22 cellular contexts compared by ENCODE assay signal in the genomic region with DNA sequence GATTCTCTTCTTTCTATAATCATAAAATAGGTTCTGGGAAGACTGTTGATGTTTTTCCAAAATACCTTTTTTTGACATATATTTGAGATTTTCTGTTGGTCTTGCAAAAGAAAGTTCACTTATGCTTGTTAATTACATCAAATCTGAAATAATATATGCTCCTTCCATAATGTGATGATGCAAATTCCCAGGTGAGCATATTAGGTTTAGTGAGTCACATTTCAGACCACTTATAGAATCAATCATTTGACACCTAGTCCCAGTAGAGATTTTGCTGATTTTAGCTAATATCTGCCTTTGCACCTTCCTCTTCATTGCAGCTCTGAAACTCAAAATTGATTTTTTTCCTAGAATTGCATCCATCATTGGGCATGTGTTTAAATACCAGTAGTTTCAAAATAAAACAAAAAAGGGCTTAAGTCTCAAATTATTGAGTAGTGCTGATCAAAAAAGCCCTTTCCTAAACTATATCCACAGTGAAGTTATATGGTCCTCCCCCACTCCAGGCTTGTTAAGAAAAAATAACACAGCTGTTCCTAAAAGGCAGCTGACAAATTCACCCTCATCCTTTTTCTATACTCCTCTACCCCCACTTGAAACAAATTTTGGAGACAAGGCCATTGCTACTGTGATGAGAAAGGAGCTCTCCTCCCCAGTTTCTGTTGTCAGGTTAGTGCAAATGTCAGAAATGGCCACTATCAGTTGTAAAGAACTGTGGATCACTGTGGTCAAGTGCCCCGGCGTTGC. TPM values are rescaled to one million over a fixed set of nuclear protein-coding genes. Genes with fewer than 3 reads are reported as not detected.
"Had no signal": no experiment of that assay in that cellular context is flagged by ENCODE, and none has a peak within 500 bp of the region (broad histone marks: within the 10 kb centered on the region; RNA-seq: fewer than 3 reads in every experiment).

No MANE protein-coding gene starts in this region.

- H3K27me3 ChIP-seq: tibial nerve had no signal

- H3K36me3 ChIP-seq: prostate gland had no signal

- H3K4me3 ChIP-seq: prostate gland, tibial nerve had no signal

- DNase-seq: activated CD4-positive, alpha-beta T cell treated with anti-CD3 and anti-CD28 coated beads for 1 hour; activated naive CD4-positive, alpha-beta T cell treated with anti-CD3 and anti-CD28 coated beads for 36 hours; activated T-cell treated with anti-CD3 and anti-CD28 coated beads for 4 hours; effector CD8-positive, alpha-beta T cell; immature natural killer cell; kidney glomerular epithelial cell; left ventricle myocardium superior; mesenchymal stem cell; nephron progenitor cell; stimulated activated naive CD8-positive, alpha-beta T cell treated with anti-CD3 and anti-CD28 coated beads, Interleukin-15, Interleukin-2, amounts not matched to agents 100 U/mL and 50 U/mL, for 24 hours; SW 1271; T-helper 2 cell had no signal

- H3K9me3 Mint-ChIP-seq: activated naive CD4-positive, alpha-beta T cell treated with anti-CD3 and anti-CD28 coated beads for 36 hours; activated T-helper 2 cell treated with anti-CD3 and anti-CD28 coated beads, Interferon-gamma antibody, Interleukin-2, Interleukin-4, amounts not matched to agents 10 μg/mL and 5 μg/mL and 100 μg/mL, durations not matched to agents 14 hours and 24 hours and 36 hours; immature natural killer cell; nephron progenitor cell had no signal

- H3K27ac ChIP-seq: prostate gland, tibial nerve, VCaP had no signal

- H3K9me3 ChIP-seq: prostate gland, tibial nerve had no signal

- H3K4me1 ChIP-seq: prostate gland had no signal

- H3K27ac Mint-ChIP-seq: activated naive CD4-positive, alpha-beta T cell treated with anti-CD3 and anti-CD28 coated beads for 36 hours; activated T-helper 2 cell treated with anti-CD3 and anti-CD28 coated beads, Interferon-gamma antibody, Interleukin-2, Interleukin-4, amounts not matched to agents 10 μg/mL and 5 μg/mL and 100 μg/mL, durations not matched to agents 14 hours and 24 hours and 36 hours had no signal

- ATAC-seq: esophagus mucosa; left ventricle myocardium superior; sciatic nerve; stimulated activated naive CD8-positive, alpha-beta T cell treated with anti-CD3 and anti-CD28 coated beads, Interleukin-15, Interleukin-2, amounts not matched to agents 100 U/mL and 50 U/mL, for 24 hours had no signal

- H3K4me3 Mint-ChIP-seq: activated naive CD4-positive, alpha-beta T cell treated with anti-CD3 and anti-CD28 coated beads for 36 hours; immature natural killer cell; nephron progenitor cell had no signal

- FAIRE-seq: astrocyte, bronchial epithelial cell, urothelium cell line had no signal

RNA-seq across cellular contexts. Expression of gene KCNQ4, which starts 37.1 kb away (rescaled TPM):
- total RNA-seq: osteoblast had no signal
- polyA plus RNA-seq: immature natural killer cell had no signal
